1 cellular context compared by ENCODE assay signal in the genomic region with DNA sequence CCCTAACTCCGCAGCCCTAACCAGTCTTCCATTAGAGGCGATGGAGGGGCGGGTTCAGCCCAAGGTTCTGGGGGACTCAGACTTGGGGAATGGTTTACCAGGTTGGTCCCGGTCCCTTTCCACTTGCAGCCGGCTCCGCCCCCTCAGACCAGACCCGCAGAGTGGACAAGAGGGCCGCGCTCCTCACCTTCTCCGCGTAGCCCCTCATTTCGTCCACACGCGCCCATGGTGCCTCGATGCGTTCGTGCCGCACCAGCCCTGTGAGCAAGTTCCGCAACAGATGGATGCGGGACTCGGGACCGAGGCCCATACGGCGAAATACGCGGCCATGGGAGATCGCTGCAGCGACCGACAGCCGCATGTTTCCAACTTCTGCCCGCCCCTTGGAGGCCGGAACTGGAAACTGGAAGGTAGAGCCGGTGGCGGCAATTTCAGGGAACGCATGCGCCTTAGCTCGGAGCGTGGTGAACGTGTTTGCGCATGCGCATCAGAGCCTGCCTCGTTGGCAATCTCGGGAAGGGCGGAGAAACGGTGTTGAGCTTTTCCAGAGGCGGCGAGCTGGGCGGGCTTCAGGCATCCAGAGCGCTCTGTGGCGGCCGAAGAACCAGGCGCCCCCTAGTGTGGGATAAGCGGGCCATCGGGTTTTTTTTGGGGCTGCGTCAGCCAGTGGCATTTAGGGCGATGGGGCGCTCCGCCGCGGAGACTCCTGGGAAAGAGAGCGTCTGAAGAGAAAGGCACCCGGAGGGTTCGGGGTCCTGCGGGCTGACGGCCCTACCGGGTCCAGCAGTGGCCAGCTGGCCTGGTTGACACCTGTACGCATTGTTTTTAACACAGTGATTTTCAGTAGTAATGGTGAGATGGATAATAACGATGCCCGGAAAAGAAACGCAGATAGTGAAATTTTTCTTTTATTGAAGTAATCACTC.
TF ChIP-seq lines count a peak whose summit lies in the region.

A gene (minus strand): TSS at position 405 of the 926 bp plus-strand sequence. CDS start 44 bp downstream, at position 361.

TF ChIP-seq in liver, 16 proteins besides CTCF, POLR2A, EP300 and RAD21 (continued from another document):
- TF ChIP-seq, protein P1, sequence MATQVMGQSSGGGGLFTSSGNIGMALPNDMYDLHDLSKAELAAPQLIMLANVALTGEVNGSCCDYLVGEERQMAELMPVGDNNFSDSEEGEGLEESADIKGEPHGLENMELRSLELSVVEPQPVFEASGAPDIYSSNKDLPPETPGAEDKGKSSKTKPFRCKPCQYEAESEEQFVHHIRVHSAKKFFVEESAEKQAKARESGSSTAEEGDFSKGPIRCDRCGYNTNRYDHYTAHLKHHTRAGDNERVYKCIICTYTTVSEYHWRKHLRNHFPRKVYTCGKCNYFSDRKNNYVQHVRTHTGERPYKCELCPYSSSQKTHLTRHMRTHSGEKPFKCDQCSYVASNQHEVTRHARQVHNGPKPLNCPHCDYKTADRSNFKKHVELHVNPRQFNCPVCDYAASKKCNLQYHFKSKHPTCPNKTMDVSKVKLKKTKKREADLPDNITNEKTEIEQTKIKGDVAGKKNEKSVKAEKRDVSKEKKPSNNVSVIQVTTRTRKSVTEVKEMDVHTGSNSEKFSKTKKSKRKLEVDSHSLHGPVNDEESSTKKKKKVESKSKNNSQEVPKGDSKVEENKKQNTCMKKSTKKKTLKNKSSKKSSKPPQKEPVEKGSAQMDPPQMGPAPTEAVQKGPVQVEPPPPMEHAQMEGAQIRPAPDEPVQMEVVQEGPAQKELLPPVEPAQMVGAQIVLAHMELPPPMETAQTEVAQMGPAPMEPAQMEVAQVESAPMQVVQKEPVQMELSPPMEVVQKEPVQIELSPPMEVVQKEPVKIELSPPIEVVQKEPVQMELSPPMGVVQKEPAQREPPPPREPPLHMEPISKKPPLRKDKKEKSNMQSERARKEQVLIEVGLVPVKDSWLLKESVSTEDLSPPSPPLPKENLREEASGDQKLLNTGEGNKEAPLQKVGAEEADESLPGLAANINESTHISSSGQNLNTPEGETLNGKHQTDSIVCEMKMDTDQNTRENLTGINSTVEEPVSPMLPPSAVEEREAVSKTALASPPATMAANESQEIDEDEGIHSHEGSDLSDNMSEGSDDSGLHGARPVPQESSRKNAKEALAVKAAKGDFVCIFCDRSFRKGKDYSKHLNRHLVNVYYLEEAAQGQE (IDR thresholded peaks at IDR 0.05), result peak; percentile 49
- TF ChIP-seq, protein P2, sequence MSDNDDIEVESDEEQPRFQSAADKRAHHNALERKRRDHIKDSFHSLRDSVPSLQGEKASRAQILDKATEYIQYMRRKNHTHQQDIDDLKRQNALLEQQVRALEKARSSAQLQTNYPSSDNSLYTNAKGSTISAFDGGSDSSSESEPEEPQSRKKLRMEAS (IDR thresholded peaks at IDR 0.05), result peak; percentile 98
- TF ChIP-seq HNF4A (conservative IDR thresholded peaks at IDR 0.05) (peak; percentile 8 to 42), SP1 (IDR thresholded peaks at IDR 0.05) (peak; percentile 73), EGR1 (IDR thresholded peaks at IDR 0.05; ENCODE audit: low read depth in 2 of 2) (no peak), JUND (IDR thresholded peaks at IDR 0.05) (peak in 1 of 2 donors; percentile 6), FOXA1 (IDR thresholded peaks at IDR 0.05) (no peak)
- TF ChIP-seq, protein P3, sequence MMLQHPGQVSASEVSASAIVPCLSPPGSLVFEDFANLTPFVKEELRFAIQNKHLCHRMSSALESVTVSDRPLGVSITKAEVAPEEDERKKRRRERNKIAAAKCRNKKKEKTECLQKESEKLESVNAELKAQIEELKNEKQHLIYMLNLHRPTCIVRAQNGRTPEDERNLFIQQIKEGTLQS (IDR thresholded peaks at IDR 0.05), result peak; percentile 57
